In genomic region chr17:42819939-42820535, GRCh38 we compare ENCODE assay signal across 1 cellular context.
TF ChIP-seq lines count a peak whose summit lies in the region.

No MANE protein-coding gene starts in this region.

TF ChIP-seq in HepG2, 621 proteins besides CTCF, POLR2A, EP300 and RAD21 (continued from another document and continues in another):
- TF ChIP-seq ZNF574 (CRISPR knock-in tag; IDR thresholded peaks at IDR 0.05) (peak; percentile 75), DNMT3B (CRISPR knock-in tag; conservative IDR thresholded peaks at IDR 0.05) (0 out of 2 replicates have a peak, but pooled peaks have one; percentile 45), RBFOX2 (IDR thresholded peaks at IDR 0.05; ENCODE audit: low read depth, low read length) (0 out of 2 replicates have a peak, but pooled peaks have one; percentile 27), ZNF616 (CRISPR knock-in tag; IDR thresholded peaks at IDR 0.05; ENCODE audit: low read depth) (no peak), ZNF143 (CRISPR knock-in tag; IDR thresholded peaks at IDR 0.05) (no peak), PRDM10 (CRISPR knock-in tag; IDR thresholded peaks at IDR 0.05; ENCODE audit: low read depth) (no peak), STAT6 (CRISPR knock-in tag; IDR thresholded peaks at IDR 0.05; ENCODE audit: borderline replicate concordance) (no peak), PITX1 (CRISPR knock-in tag; IDR thresholded peaks at IDR 0.05) (no peak), SIX1 (CRISPR knock-in tag; IDR thresholded peaks at IDR 0.05; ENCODE audit: borderline replicate concordance) (no peak), HMGA1 (CRISPR knock-in tag; conservative IDR thresholded peaks at IDR 0.05) (no peak), MEIS2 (CRISPR knock-in tag; IDR thresholded peaks at IDR 0.05) (peak; percentile 48; the same call in 1 of the 2 replicates), SAP130 (CRISPR knock-in tag; IDR thresholded peaks at IDR 0.05; ENCODE audit: low read depth) (peak; percentile 46; the same call in 1 of the 2 replicates), GATAD2A (CRISPR knock-in tag; IDR thresholded peaks at IDR 0.05) (0 out of 2 replicates have a peak, but pooled peaks have one; percentile 33), ZNF646 (CRISPR knock-in tag; IDR thresholded peaks at IDR 0.05) (no peak), TEAD2 (CRISPR knock-in tag; IDR thresholded peaks at IDR 0.05) (no peak), CEBPG (CRISPR knock-in tag; IDR thresholded peaks at IDR 0.05) (no peak), ERF (CRISPR knock-in tag; IDR thresholded peaks at IDR 0.05) (0 out of 2 replicates have a peak, but pooled peaks have one; percentile 18), KDM5A (IDR thresholded peaks at IDR 0.05; ENCODE audit: borderline replicate concordance, low read length) (0 out of 2 replicates have a peak, but pooled peaks have one; percentile 14), PBX2 (CRISPR knock-in tag; IDR thresholded peaks at IDR 0.05) (peak; percentile 65; the same call in 1 of the 2 replicates), SALL1 (CRISPR knock-in tag; IDR thresholded peaks at IDR 0.05) (peak; percentile 49; the same call in 1 of the 2 replicates), MIXL1 (CRISPR knock-in tag; IDR thresholded peaks at IDR 0.05) (peak; percentile 96), ZNF563 (CRISPR knock-in tag; IDR thresholded peaks at IDR 0.05) (no peak), MXD4 (CRISPR knock-in tag; IDR thresholded peaks at IDR 0.05) (peak; percentile 53; the same call in 1 of the 2 replicates), ATF2 (CRISPR knock-in tag; IDR thresholded peaks at IDR 0.05) (0 out of 2 replicates have a peak, but pooled peaks have one; percentile 20), GABPA (IDR thresholded peaks at IDR 0.05; ENCODE audit: low read depth, low read length) (no peak), GABPA (CRISPR knock-in tag; IDR thresholded peaks at IDR 0.05; ENCODE audit: low read depth) (peak; percentile 47; the same call in 1 of the 2 replicates), ZNF18 (CRISPR knock-in tag; IDR thresholded peaks at IDR 0.05; ENCODE audit: insufficient replicate concordance) (no peak), ARID4A (CRISPR knock-in tag; IDR thresholded peaks at IDR 0.05; ENCODE audit: borderline replicate concordance) (peak; percentile 21; the same call in 1 of the 2 replicates)
